27 cellular contexts compared by ENCODE assay signal in the genomic region with DNA sequence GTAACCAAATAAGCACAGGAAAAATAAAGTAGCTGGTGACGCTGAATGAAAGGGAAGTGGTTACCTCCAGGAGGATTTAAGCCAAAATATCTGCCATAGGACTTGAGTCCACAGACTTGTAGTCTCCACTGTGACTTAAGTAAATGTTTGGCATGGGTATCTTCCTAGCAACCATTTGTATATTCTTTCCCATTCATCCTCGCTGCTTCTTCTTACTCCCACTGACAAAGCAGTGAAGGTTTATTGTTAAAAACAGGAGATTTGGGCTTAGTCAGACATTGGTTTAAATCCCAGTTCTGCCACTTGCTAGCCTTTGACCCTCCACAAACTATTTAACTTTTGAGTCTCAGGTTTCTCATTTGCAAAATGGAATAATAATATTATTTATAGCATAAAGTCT. TPM values are rescaled to one million over a fixed set of nuclear protein-coding genes. Genes with fewer than 3 reads are reported as not detected.
DNase-seq lines count a peak whose midpoint lies in the region; ATAC-seq and TF ChIP-seq lines count a peak whose summit lies in the region.
"Had no signal": no experiment of that assay in that cellular context is flagged by ENCODE, and none has a peak within 500 bp of the region (broad histone marks: within the 10 kb centered on the region; RNA-seq: fewer than 3 reads in every experiment).

No MANE protein-coding gene starts in this region.

- dilution Hi-C loops in IMR-90 (cut with HindIII; ENCODE audit: low sequenced_read_pairs, unreplicated experiment): no loop called here

- H4K5ac ChIP-seq in IMR-90 (ENCODE audit: low read depth, low read length): no peak overlapping the region

- H4K91ac ChIP-seq in IMR-90 (ENCODE audit: insufficient read depth, low read depth, low read length) (no peak overlapping the region), mesenchymal stem cell (ENCODE audit: low read length) (no peak overlapping the region)

- H4K20me1 ChIP-seq in IMR-90 (ENCODE audit: insufficient read depth, low read length): no peaks in the 10 kb centered on the region; the same call in 1 of the 2 replicates

- H3K4ac ChIP-seq in IMR-90 (ENCODE audit: low read depth, low read length) (no peak overlapping the region), mesenchymal stem cell (ENCODE audit: low read depth in 1 of 2, low read length in 2 of 2) (no peak overlapping the region)

- H3K36me3 Mint-ChIP-seq in endodermal cell (ENCODE audit: low read depth): peaks cover 27% of the 10 kb centered on the region
- H3K36me3 Mint-ChIP-seq in activated naive CD8-positive, alpha-beta T cell treated with anti-CD3 and anti-CD28 coated beads, Interleukin-2, amount 50 U/mL, for 24 hours (ENCODE audit: low read depth): no peaks in the 10 kb centered on the region
- H3K36me3 Mint-ChIP-seq: stimulated activated effector memory CD8-positive, alpha-beta T cell treated with anti-CD3 and anti-CD28 coated beads, Interleukin-12 subunit alpha, Interleukin-12 subunit beta, amount 100 ng/mL, for 72 hours had no signal

- H2BK120ac ChIP-seq in IMR-90 (ENCODE audit: low read depth, low read length) (no peak overlapping the region), mesenchymal stem cell (ENCODE audit: low read depth, low read length) (no peak overlapping the region)

- H3K18ac ChIP-seq in IMR-90 (ENCODE audit: low read depth, low read length) (no peak overlapping the region), mesenchymal stem cell (ENCODE audit: low read depth in 1 of 2, low read length in 2 of 2) (no peak overlapping the region)

- H3K36me3 ChIP-seq in IMR-90 (ENCODE audit: control insufficient read depth, insufficient read depth, low read length): no peaks in the 10 kb centered on the region
- peaks cover 3% of the 10 kb centered on the region for H3K36me3 ChIP-seq in endodermal cell (ENCODE audit: control insufficient read depth, insufficient read depth, low read length)
- no peaks in the 10 kb centered on the region for H3K36me3 ChIP-seq in mesenchymal stem cell (ENCODE audit: control insufficient read depth in 1 of 2, insufficient read depth in 2 of 2, low read depth in 1 of 2, low read length in 2 of 2)
- H3K36me3 ChIP-seq: heart right ventricle, pancreas had no signal

- no peak overlapping the region for H3K4me3 Mint-ChIP-seq in endodermal cell
- no peak overlapping the region for H3K4me3 Mint-ChIP-seq in activated naive CD8-positive, alpha-beta T cell treated with anti-CD3 and anti-CD28 coated beads, Interleukin-2, amount 50 U/mL, for 24 hours
- H3K4me3 Mint-ChIP-seq: activated T-cell treated with anti-CD3 and anti-CD28 coated beads, Interleukin-2, amount 50 U/mL, for 72 hours; H9; stimulated activated effector memory CD8-positive, alpha-beta T cell treated with anti-CD3 and anti-CD28 coated beads, Interleukin-12 subunit alpha, Interleukin-12 subunit beta, amount 100 ng/mL, for 72 hours; type B pancreatic cell had no signal

- H3K27ac Mint-ChIP-seq in endodermal cell: peak overlapping the region; percentile 60
- H3K27ac Mint-ChIP-seq in activated naive CD8-positive, alpha-beta T cell treated with anti-CD3 and anti-CD28 coated beads, Interleukin-2, amount 50 U/mL, for 24 hours: no peak overlapping the region
- H3K27ac Mint-ChIP-seq: activated T-cell treated with anti-CD3 and anti-CD28 coated beads, Interleukin-2, amount 50 U/mL, for 72 hours; stimulated activated effector memory CD8-positive, alpha-beta T cell treated with anti-CD3 and anti-CD28 coated beads, Interleukin-12 subunit alpha, Interleukin-12 subunit beta, amount 100 ng/mL, for 72 hours; type B pancreatic cell had no signal

- no peak overlapping the region for H2BK12ac ChIP-seq in mesenchymal stem cell (ENCODE audit: low read length in 2 of 2)

- no TSS peak for BruUV-seq in IMR-90 (replicated peaks; lab: Mats Ljungman, UMichigan)

- no peak overlapping the region for H4K8ac ChIP-seq in IMR-90 (ENCODE audit: low read depth in 2 of 2, low read length in 2 of 2)
- H4K8ac ChIP-seq in mesenchymal stem cell (ENCODE audit: low read length): no peak overlapping the region

- H3K23ac ChIP-seq in IMR-90 (ENCODE audit: low read depth, low read length) (no peak overlapping the region), mesenchymal stem cell (ENCODE audit: low read length in 2 of 2) (no peak overlapping the region)

- H3K9me3 Mint-ChIP-seq in endodermal cell: no peaks in the 10 kb centered on the region
- no peaks in the 10 kb centered on the region for H3K9me3 Mint-ChIP-seq in activated naive CD8-positive, alpha-beta T cell treated with anti-CD3 and anti-CD28 coated beads, Interleukin-2, amount 50 U/mL, for 24 hours
- H3K9me3 Mint-ChIP-seq: H9; stimulated activated effector memory CD8-positive, alpha-beta T cell treated with anti-CD3 and anti-CD28 coated beads, Interleukin-12 subunit alpha, Interleukin-12 subunit beta, amount 100 ng/mL, for 72 hours; type B pancreatic cell had no signal

- no CpG with 5 or more reads among the region's 2 CpGs for WGBS in IMR-90 (ENCODE audit: extremely low coverage in 2 of 2, insufficient read length in 1 of 2), 2 experiments
- 79% methylated on average over 1 of the region's 2 CpGs; no CpG with 5 or more reads in 1 of the 2 experiments for WGBS in endodermal cell (ENCODE audit: insufficient coverage in 1 of 2, insufficient read length in 1 of 2), 2 experiments
- WGBS in mesenchymal stem cell: 75% methylated on average over 2 of the region's 2 CpGs

- no peak overlapping the region for H2BK20ac ChIP-seq in IMR-90 (ENCODE audit: low read depth, low read length)

- H3K4me3 ChIP-seq in IMR-90 (ENCODE audit: insufficient read depth, low read depth, low read length) (no peak overlapping the region), endodermal cell (ENCODE audit: low read length) (no peak overlapping the region), mesenchymal stem cell (ENCODE audit: insufficient read depth in 1 of 2, low read depth in 1 of 2, low read length in 2 of 2) (no peak overlapping the region)
- H3K4me3 ChIP-seq: heart right ventricle, pancreas, PC-9 had no signal

- POLR2A ChIA-PET in IMR-90 (lab: Charles Lee; ENCODE audit: unreplicated experiment): no interaction called here

- H3K56ac ChIP-seq in IMR-90 (ENCODE audit: extremely low read depth, insufficient read depth, low read length): no peak overlapping the region

- TF ChIP-seq POLR2A in IMR-90 (IDR thresholded peaks at IDR 0.05; ENCODE audit: low read depth, low read length): no peak

- no peaks in the 10 kb centered on the region for H3K9me3 ChIP-seq in IMR-90 (ENCODE audit: control insufficient read depth, insufficient read depth, low read length)
- no peaks in the 10 kb centered on the region for H3K9me3 ChIP-seq in endodermal cell (ENCODE audit: control insufficient read depth, low read length)
- no peaks in the 10 kb centered on the region for H3K9me3 ChIP-seq in mesenchymal stem cell (ENCODE audit: control insufficient read depth, low read length)
- H3K9me3 ChIP-seq: heart right ventricle, pancreas, SK-N-SH had no signal

- H3K79me1 ChIP-seq in IMR-90 (ENCODE audit: low read depth in 1 of 2, low read length in 2 of 2) (no peaks in the 10 kb centered on the region), mesenchymal stem cell (replicated peaks; ENCODE audit: low read length, poor library complexity, severe bottlenecking) (no peaks in the 10 kb centered on the region)

- TF ChIP-seq RAD21 in IMR-90 (IDR thresholded peaks at IDR 0.05; ENCODE audit: low read length): no peak

- H3K27me3 ChIP-seq in IMR-90 (ENCODE audit: control insufficient read depth, insufficient read depth, low read length) (peaks cover 1% of the 10 kb centered on the region), endodermal cell (ENCODE audit: control insufficient read depth, insufficient read depth, low read length, poor library complexity, severe bottlenecking) (no peaks in the 10 kb centered on the region), mesenchymal stem cell (ENCODE audit: control insufficient read depth in 1 of 2, insufficient read depth in 1 of 2, low read length in 2 of 2) (peaks cover 0 to 12% of the 10 kb centered on the region in 2 experiments)

- H3K14ac ChIP-seq in IMR-90 (replicated peaks; ENCODE audit: low read depth, low read length) (no peak overlapping the region), mesenchymal stem cell (ENCODE audit: low read length in 2 of 2) (no peak overlapping the region)

- H3K27me3 Mint-ChIP-seq in endodermal cell (ENCODE audit: insufficient read depth): no peaks in the 10 kb centered on the region
- H3K27me3 Mint-ChIP-seq in activated naive CD8-positive, alpha-beta T cell treated with anti-CD3 and anti-CD28 coated beads, Interleukin-2, amount 50 U/mL, for 24 hours: no peaks in the 10 kb centered on the region
- H3K27me3 Mint-ChIP-seq: type B pancreatic cell had no signal

- no peak overlapping the region; the same call in 1 of the 2 replicates for H3K4me2 ChIP-seq in IMR-90 (ENCODE audit: low read depth, low read length)
- H3K4me2 ChIP-seq in mesenchymal stem cell (ENCODE audit: low read length, poor library complexity, severe bottlenecking): no peak overlapping the region
- H3K4me2 ChIP-seq: PC-9, SK-N-SH had no signal

- intact Hi-C loops in IMR-90 (cut with micrococcal nuclease): no loop called here

- H2BK5ac ChIP-seq in IMR-90 (ENCODE audit: low read depth, low read length, poor library complexity, severe bottlenecking): peak overlapping the region; percentile 40
- no peak overlapping the region for H2BK5ac ChIP-seq in mesenchymal stem cell (ENCODE audit: low read depth, low read length, poor library complexity, severe bottlenecking)

- TF ChIP-seq CTCF in IMR-90 (conservative IDR thresholded peaks at IDR 0.05; ENCODE audit: low read depth, low read length): no peak
- no peak for TF ChIP-seq CTCF in VCaP (conservative IDR thresholded peaks at IDR 0.05)
- TF ChIP-seq CTCF in endodermal cell (conservative IDR thresholded peaks at IDR 0.05): no peak
- TF ChIP-seq CTCF in GM20000 (IDR thresholded peaks at IDR 0.05; ENCODE audit: extremely low read depth, missing control alignments): no peak

- H3K27ac ChIP-seq in IMR-90 (ENCODE audit: insufficient read depth, low read length) (no peak overlapping the region), VCaP (peak overlapping the region; percentile 49), endodermal cell (ENCODE audit: low read depth, low read length) (no peak overlapping the region), mesenchymal stem cell (ENCODE audit: low read length, poor library complexity, severe bottlenecking) (no peak overlapping the region)
- H3K27ac ChIP-seq: heart right ventricle, pancreas, PC-9 had no signal

- H3K9ac ChIP-seq in IMR-90 (ENCODE audit: low read depth, low read length): no peak overlapping the region
- no peak overlapping the region for H3K9ac ChIP-seq in endodermal cell (ENCODE audit: extremely low read depth, low read length, poor library complexity, severe bottlenecking)
- no peak overlapping the region for H3K9ac ChIP-seq in mesenchymal stem cell (ENCODE audit: low read length)
- H3K9ac ChIP-seq: SK-N-SH had no signal

- H3K9me1 ChIP-seq in IMR-90 (ENCODE audit: insufficient read depth, low read length): no peaks in the 10 kb centered on the region

- H2AK5ac ChIP-seq in IMR-90 (ENCODE audit: low read depth, low read length) (no peak overlapping the region), mesenchymal stem cell (ENCODE audit: low read length, severe bottlenecking) (no peak overlapping the region)

- in situ Hi-C loops in IMR-90 (cut with MboI; ENCODE audit: low sequenced_read_pairs): no loop called here

- peak; percentile 57 for DNase-seq in IMR-90
- DNase-seq in endodermal cell: no peak
- DNase-seq in mesenchymal stem cell: peak; percentile 28
- no peak for DNase-seq in KG1 (lab: John Stamatoyannopoulos, UW)
- no peak for DNase-seq in MV-4-11 (lab: John Stamatoyannopoulos, UW)
- no peak for DNase-seq in GM20000 (ENCODE audit: low spot score)
- no peak for DNase-seq in activated naive CD8-positive, alpha-beta T cell treated with anti-CD3 and anti-CD28 coated beads, Interleukin-2, amount 50 U/mL, for 24 hours
- DNase-seq: activated CD4-positive, alpha-beta T cell treated with anti-CD3 and anti-CD28 coated beads, Interleukin-2, amount 50 U/mL, for 4 hours; activated naive CD4-positive, alpha-beta T cell; activated T-cell treated with anti-CD3 and anti-CD28 coated beads, Interleukin-2, amount 50 U/mL, for 72 hours; DMS153; erythroblast; H9; heart right ventricle; Karpas-422; mammary epithelial cell; NCI-H2171; NCI-H510A treated with DMSO at 0.1 percent for 48 hours; pancreas; PC-9; SK-N-SH had no signal

- CTCF ChIA-PET in IMR-90 (lab: Yijun Ruan, JAX): no interaction called here

- H2AK9ac ChIP-seq in IMR-90 (replicated peaks; ENCODE audit: low read depth, low read length, poor library complexity): no peak overlapping the region

- peak; percentile 68 for ATAC-seq in IMR-90 (ENCODE audit: low read depth)
- no peak for ATAC-seq in activated naive CD8-positive, alpha-beta T cell treated with anti-CD3 and anti-CD28 coated beads, Interleukin-2, amount 50 U/mL, for 24 hours
- ATAC-seq: activated CD4-positive, CD25-positive, alpha-beta regulatory T cell treated with anti-CD3 and anti-CD28 coated beads, Interleukin-2, amount 50 U/mL, for 24 hours; activated T-cell treated with anti-CD3 and anti-CD28 coated beads, Interleukin-2, amount 50 U/mL, for 72 hours; heart right ventricle; pancreas; Right ventricle myocardium inferior; stimulated activated effector memory CD8-positive, alpha-beta T cell treated with anti-CD3 and anti-CD28 coated beads, Interleukin-12 subunit alpha, Interleukin-12 subunit beta, amount 100 ng/mL, for 72 hours had no signal

- H2BK15ac ChIP-seq in IMR-90 (ENCODE audit: low read depth, low read length): no peak overlapping the region
- H2BK15ac ChIP-seq in mesenchymal stem cell (ENCODE audit: low read depth, poor library complexity, severe bottlenecking): no peak overlapping the region

- H3K4me1 ChIP-seq in IMR-90 (ENCODE audit: control insufficient read depth, insufficient read depth, low read length) (no peaks in the 10 kb centered on the region), endodermal cell (ENCODE audit: control insufficient read depth, insufficient read depth, low read length) (peaks cover 12% of the 10 kb centered on the region), mesenchymal stem cell (ENCODE audit: control insufficient read depth, insufficient read depth, low read depth, low read length) (no peaks in the 10 kb centered on the region)
- H3K4me1 ChIP-seq: heart right ventricle, pancreas had no signal

- H3K4me1 Mint-ChIP-seq in endodermal cell: peaks cover 64% of the 10 kb centered on the region
- no peaks in the 10 kb centered on the region for H3K4me1 Mint-ChIP-seq in activated naive CD8-positive, alpha-beta T cell treated with anti-CD3 and anti-CD28 coated beads, Interleukin-2, amount 50 U/mL, for 24 hours
- H3K4me1 Mint-ChIP-seq: stimulated activated effector memory CD8-positive, alpha-beta T cell treated with anti-CD3 and anti-CD28 coated beads, Interleukin-12 subunit alpha, Interleukin-12 subunit beta, amount 100 ng/mL, for 72 hours had no signal

- H2AFZ ChIP-seq in IMR-90 (replicated peaks; ENCODE audit: low read length, poor library complexity) (no peak overlapping the region), mesenchymal stem cell (ENCODE audit: low read depth, low read length) (no peak overlapping the region)
- H2AFZ ChIP-seq: PC-9 had no signal

RNA-seq across cellular contexts. Expression of a gene that starts 22.3 kb away (rescaled TPM):
- total RNA-seq in IMR-90 (2012; rRNA removed) (0.28 and 0.36 TPM in 2 replicates), endodermal cell (100 to 1,000 TPM; 205 to 338 TPM)
- 0.69 and 0.74 TPM in 2 replicates for polyA plus RNA-seq in IMR-90 (2012; rRNA removed)
- polyA plus RNA-seq in IMR-90 (2012; cell fraction: cytosol; rRNA removed): 0.41 and 0.48 TPM in 2 replicates
- polyA plus RNA-seq in IMR-90 (2012; cell fraction: nucleus; rRNA removed; ENCODE audit: low replicate concordance): 1.3 and 2.3 TPM in 2 replicates
- 32.1 TPM for polyA plus RNA-seq in endodermal cell (2013, experiment 1 of 2)
- polyA plus RNA-seq in endodermal cell (2013, experiment 2 of 2): 35.7 TPM
- polyA plus RNA-seq in mesenchymal stem cell (2013, experiment 1 of 2): 17.0 TPM
- 17.2 TPM for polyA plus RNA-seq in mesenchymal stem cell (2013, experiment 2 of 2)
- total RNA-seq: activated T-cell treated with anti-CD3 and anti-CD28 coated beads, Interleukin-2, amount 50 U/mL, for 72 hours; T-helper 1 cell treated with Interleukin-12 subunit alpha and Interleukin-12 subunit beta and Interleukin-4 antibody, amounts not matched to agents 30 ng/mL and 1 ng/mL, for 36 hours had no signal
- polyA plus RNA-seq: SK-N-SH had no signal

RNA-seq across cellular contexts. Expression of a gene that starts 23.7 kb away (rescaled TPM):
- total RNA-seq in IMR-90 (2012; rRNA removed) (15.0 and 16.3 TPM in 2 replicates), endodermal cell (100 to 1,000 TPM; 212 to 365 TPM)
- 21.6 and 26.6 TPM in 2 replicates for polyA plus RNA-seq in IMR-90 (2012; rRNA removed)
- polyA plus RNA-seq in IMR-90 (2012; cell fraction: cytosol; rRNA removed): 13.1 and 20.0 TPM in 2 replicates
- polyA plus RNA-seq in IMR-90 (2012; cell fraction: nucleus; rRNA removed; ENCODE audit: low replicate concordance): 62.0 and 109 TPM in 2 replicates
- polyA plus RNA-seq in endodermal cell (2013, experiment 1 of 2): 58.2 TPM
- 60.1 TPM for polyA plus RNA-seq in endodermal cell (2013, experiment 2 of 2)
- 63.8 TPM for polyA plus RNA-seq in mesenchymal stem cell (2013, experiment 1 of 2)
- 56.6 TPM for polyA plus RNA-seq in mesenchymal stem cell (2013, experiment 2 of 2)
- total RNA-seq: T-helper 1 cell treated with Interleukin-12 subunit alpha and Interleukin-12 subunit beta and Interleukin-4 antibody, amounts not matched to agents 30 ng/mL and 1 ng/mL, for 36 hours had no signal

Comparison
In these comparisons a context has a peak if more than half of its experiments do, and no peak if none do; other contexts are left out.
1. DNase-seq: peak in IMR-90 (single experiment) and mesenchymal stem cell (single experiment); none in endodermal cell (single experiment), KG1 (single experiment), MV-4-11 (single experiment), GM20000 (single experiment) and activated naive CD8-positive, alpha-beta T cell treated with anti-CD3 and anti-CD28 coated beads, Interleukin-2, amount 50 U/mL, for 24 hours (single experiment).
2. RNA of a gene that starts 22.3 kb away (total RNA-seq): 205 to 338 TPM in endodermal cell; 0.28 to 0.36 TPM in IMR-90; every median in the first group is over 100 times any median in the second.
3. RNA of a gene that starts 23.7 kb away (total RNA-seq): 212 to 365 TPM in endodermal cell; 15.0 to 16.3 TPM in IMR-90; every median in the first group is over 10 times any median in the second.